8 cellular contexts compared by ENCODE assay signal in the genomic region with DNA sequence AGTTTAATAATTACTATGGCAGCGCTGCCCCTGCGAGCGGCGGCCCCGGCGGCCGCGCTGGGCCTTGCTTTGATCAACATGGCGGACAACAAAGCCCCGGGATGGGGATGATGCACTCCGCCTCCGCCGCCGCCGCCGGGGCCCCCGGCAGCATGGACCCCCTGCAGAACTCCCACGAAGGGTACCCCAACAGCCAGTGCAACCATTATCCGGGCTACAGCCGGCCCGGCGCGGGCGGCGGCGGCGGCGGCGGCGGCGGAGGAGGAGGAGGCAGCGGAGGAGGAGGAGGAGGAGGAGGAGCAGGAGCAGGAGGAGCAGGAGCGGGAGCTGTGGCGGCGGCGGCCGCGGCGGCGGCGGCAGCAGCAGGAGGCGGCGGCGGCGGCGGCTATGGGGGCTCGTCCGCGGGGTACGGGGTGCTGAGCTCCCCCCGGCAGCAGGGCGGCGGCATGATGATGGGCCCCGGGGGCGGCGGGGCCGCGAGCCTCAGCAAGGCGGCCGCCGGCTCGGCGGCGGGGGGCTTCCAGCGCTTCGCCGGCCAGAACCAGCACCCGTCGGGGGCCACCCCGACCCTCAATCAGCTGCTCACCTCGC. TPM values are rescaled to one million over a fixed set of nuclear protein-coding genes. Genes with fewer than 3 reads are reported as not detected.
DNase-seq lines count a peak whose midpoint lies in the region; ATAC-seq, FAIRE-seq and TF ChIP-seq lines count a peak whose summit lies in the region.

No MANE protein-coding gene starts in this region.

- WGBS in thymus: 1% methylated on average over 63 of the region's 71 CpGs

- peak overlapping the region; percentile 91 for H3K9ac ChIP-seq in OCI-LY3 (ENCODE audit: low read length)

- no peaks in the 10 kb centered on the region for H3K36me3 ChIP-seq in OCI-LY3 (replicated peaks; ENCODE audit: low read depth, low read length)
- H3K36me3 ChIP-seq in thymus (ENCODE audit: control insufficient read depth, insufficient read depth): no peaks in the 10 kb centered on the region

- H3K27me3 ChIP-seq in OCI-LY3 (ENCODE audit: low read depth, low read length) (peaks cover 8% of the 10 kb centered on the region; the same call in 1 of the 2 replicates), foreskin keratinocyte (no peaks in the 10 kb centered on the region), thymus (ENCODE audit: control insufficient read depth, insufficient read depth) (no peaks in the 10 kb centered on the region)

- H3K27me3 Mint-ChIP-seq in activated T-helper 2 cell treated with anti-CD3 and anti-CD28 coated beads, Interferon-gamma antibody, Interleukin-2, Interleukin-4, amounts not matched to agents 10 μg/mL and 5 μg/mL and 100 μg/mL, durations not matched to agents 14 hours and 24 hours and 36 hours (ENCODE audit: low read depth): no peaks in the 10 kb centered on the region

- peak overlapping the region; percentile 58 for H3K4me2 ChIP-seq in OCI-LY3 (ENCODE audit: low read length)

- peak overlapping the region; percentile 75 for H3K27ac Mint-ChIP-seq in activated T-helper 2 cell treated with anti-CD3 and anti-CD28 coated beads, Interferon-gamma antibody, Interleukin-2, Interleukin-4, amounts not matched to agents 10 μg/mL and 5 μg/mL and 100 μg/mL, durations not matched to agents 14 hours and 24 hours and 36 hours

- peaks cover 4% of the 10 kb centered on the region for H3K36me3 Mint-ChIP-seq in activated T-helper 2 cell treated with anti-CD3 and anti-CD28 coated beads, Interferon-gamma antibody, Interleukin-2, Interleukin-4, amounts not matched to agents 10 μg/mL and 5 μg/mL and 100 μg/mL, durations not matched to agents 14 hours and 24 hours and 36 hours (ENCODE audit: low read depth)

- H3K27ac ChIP-seq in OCI-LY3 (ENCODE audit: low read length) (peak overlapping the region; percentile 85), foreskin keratinocyte (peak overlapping the region; percentile 68), thymus (ENCODE audit: low read depth) (peak overlapping the region; percentile 99)

- intact Hi-C loops in activated T-helper 2 cell treated with anti-CD3 and anti-CD28 coated beads, Interferon-gamma antibody, Interleukin-2, Interleukin-4, amounts not matched to agents 10 μg/mL and 5 μg/mL and 100 μg/mL, durations not matched to agents 14 hours and 24 hours and 36 hours (cut with micrococcal nuclease): loop anchor here (1.0 to 10.0 kb wide), 3 partner anchors 79 to 494 kb away; no protein-coding TSS in a partner anchor

- H3K9me3 ChIP-seq in OCI-LY3 (ENCODE audit: insufficient read depth, low read length) (no peaks in the 10 kb centered on the region), thymus (ENCODE audit: control insufficient read depth) (no peaks in the 10 kb centered on the region)

- peaks cover 47% of the 10 kb centered on the region for H3K4me1 Mint-ChIP-seq in activated T-helper 2 cell treated with anti-CD3 and anti-CD28 coated beads, Interferon-gamma antibody, Interleukin-2, Interleukin-4, amounts not matched to agents 10 μg/mL and 5 μg/mL and 100 μg/mL, durations not matched to agents 14 hours and 24 hours and 36 hours (ENCODE audit: low read depth)

- H3K4me1 ChIP-seq in OCI-LY3 (ENCODE audit: low read length) (peaks cover 47% of the 10 kb centered on the region), foreskin keratinocyte (peaks cover 35% of the 10 kb centered on the region), thymus (ENCODE audit: control insufficient read depth, insufficient read depth, low read length) (peaks cover 3% of the 10 kb centered on the region)

- peak; percentile 33 for FAIRE-seq in GM19239 (lab: Jason Lieb, UNC)

- H4K20me1 ChIP-seq in OCI-LY3 (ENCODE audit: insufficient read depth, low read length): peaks cover 16% of the 10 kb centered on the region

- ATAC-seq in foreskin keratinocyte (peak; percentile 6), HG03469 (IDR thresholded peaks at IDR 0.05; ENCODE audit: unreplicated experiment) (no peak)

- peaks cover 63% of the 10 kb centered on the region for H3K79me2 ChIP-seq in OCI-LY3 (ENCODE audit: low read length)

- DNase-seq in ACHN: peak; percentile 52
- peak; percentile 26 for DNase-seq in GM19239 (ENCODE audit: insufficient read length, low spot score)
- DNase-seq in activated T-helper 2 cell treated with anti-CD3 and anti-CD28 coated beads, Interferon-gamma antibody, Interleukin-2, Interleukin-4, amounts not matched to agents 10 μg/mL and 5 μg/mL and 100 μg/mL, durations not matched to agents 14 hours and 24 hours and 36 hours (ENCODE audit: low spot score): peak; percentile 50
- no peak for DNase-seq in foreskin keratinocyte
- DNase-seq in occipital lobe (lab: John Stamatoyannopoulos, UW): peak; percentile 55

- H3K4me3 Mint-ChIP-seq in activated T-helper 2 cell treated with anti-CD3 and anti-CD28 coated beads, Interferon-gamma antibody, Interleukin-2, Interleukin-4, amounts not matched to agents 10 μg/mL and 5 μg/mL and 100 μg/mL, durations not matched to agents 14 hours and 24 hours and 36 hours (ENCODE audit: low read depth): peak overlapping the region; percentile 77

- H2AFZ ChIP-seq in OCI-LY3 (ENCODE audit: low read depth, low read length): no peak overlapping the region

- TF ChIP-seq CTCF in OCI-LY3 (IDR thresholded peaks at IDR 0.05; ENCODE audit: low read depth, low read length): no peak
- no peak for TF ChIP-seq CTCF in foreskin keratinocyte (conservative IDR thresholded peaks at IDR 0.05)

- no peaks in the 10 kb centered on the region for H3K9me3 Mint-ChIP-seq in activated T-helper 2 cell treated with anti-CD3 and anti-CD28 coated beads, Interferon-gamma antibody, Interleukin-2, Interleukin-4, amounts not matched to agents 10 μg/mL and 5 μg/mL and 100 μg/mL, durations not matched to agents 14 hours and 24 hours and 36 hours

- peak overlapping the region; percentile 87 for H3K4me3 ChIP-seq in OCI-LY3 (ENCODE audit: low read length)
- H3K4me3 ChIP-seq in thymus (ENCODE audit: low read length): peak overlapping the region; percentile 93

- in situ Hi-C loops in ACHN (cut with HindIII; ENCODE audit: low pct_ligation_motif_present, low pct_unique_long_range_greater_than_20kb, low sequenced_read_pairs): no loop called here

RNA-seq across cellular contexts. Expression of a gene that starts 1.5 kb away (rescaled TPM):
- 65.6 and 66.3 TPM in 2 replicates for total RNA-seq in activated T-helper 2 cell treated with anti-CD3 and anti-CD28 coated beads, Interferon-gamma antibody, Interleukin-2, Interleukin-4, amounts not matched to agents 10 μg/mL and 5 μg/mL and 100 μg/mL, durations not matched to agents 14 hours and 24 hours and 36 hours
- 28.2 and 31.4 TPM in 2 replicates for total RNA-seq in foreskin keratinocyte
- polyA plus RNA-seq in foreskin keratinocyte: 6.9 and 8.5 TPM in 2 replicates
- total RNA-seq in occipital lobe: 95.8 TPM
- 26.5 TPM for polyA plus RNA-seq in thymus

Comparison
In these comparisons a context has a peak if more than half of its experiments do, and no peak if none do; other contexts are left out.
1. DNase-seq: peak in ACHN (single experiment), GM19239 (single experiment), activated T-helper 2 cell treated with anti-CD3 and anti-CD28 coated beads, Interferon-gamma antibody, Interleukin-2, Interleukin-4, amounts not matched to agents 10 μg/mL and 5 μg/mL and 100 μg/mL, durations not matched to agents 14 hours and 24 hours and 36 hours (single experiment) and occipital lobe (single experiment); none in foreskin keratinocyte (0 of 2).
2. Peak in every context shown above with its lines, with median percentiles within 50 percentile points of each other: H3K27ac ChIP-seq.